8 cellular contexts compared by ENCODE assay signal in the genomic region with DNA sequence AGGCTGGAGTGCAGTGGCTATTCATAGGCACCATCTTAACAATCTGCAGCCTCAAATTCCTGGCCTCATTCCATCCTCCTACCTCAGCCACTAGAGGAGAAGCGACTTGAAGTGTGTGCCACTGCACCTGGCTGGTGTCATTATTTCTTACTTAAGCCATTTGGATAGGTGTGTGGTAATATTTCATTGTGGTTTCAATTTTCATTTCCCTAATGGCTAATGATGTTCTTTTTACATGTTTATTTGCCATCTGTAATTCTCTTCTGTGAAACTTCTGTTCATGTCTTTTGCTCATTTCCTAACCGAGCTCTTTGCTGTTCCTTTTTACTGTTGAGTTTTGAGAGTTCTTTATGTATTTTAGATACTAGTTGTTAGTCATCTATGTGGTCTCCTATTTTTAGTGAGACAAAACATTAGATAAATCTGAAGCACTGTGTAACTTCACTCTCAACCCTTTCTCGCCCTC.
A peak's percentile ranks its signal among the peaks of the same experiment; 100 is the strongest.
DNase-seq lines count a peak whose midpoint lies in the region; ATAC-seq lines count a peak whose summit lies in the region.

No MANE protein-coding gene starts in this region.

- no peak overlapping the region for H3K27ac ChIP-seq in caudate nucleus (ENCODE audit: low read depth, low read length)

- intact Hi-C loops in left ventricle myocardium superior (cut with micrococcal nuclease), result no loop called here
- intact Hi-C loops in cardiac septum (cut with DNase I), result no loop called here
- intact Hi-C loops in left colon (cut with DNase I, micrococcal nuclease), result no loop called here

- no peak for DNase-seq in left ventricle myocardium superior
- no peak for DNase-seq in cardiac septum (ENCODE audit: low spot score)
- peak; percentile 63 for DNase-seq in NCI-H2196 (lab: John Stamatoyannopoulos, UW; ENCODE audit: unreplicated experiment)
- DNase-seq in activated naive CD4-positive, alpha-beta T cell treated with anti-CD3 and anti-CD28 coated beads, Interleukin-2, amount 50 U/mL, for 16 hours, result no peak
- no peak for DNase-seq in mesenteric fat pad (ENCODE audit: low spot score)
- no peak for DNase-seq in caudate nucleus (lab: John Stamatoyannopoulos, UW)
- no peak for DNase-seq in left colon

- ATAC-seq in left ventricle myocardium superior, result peak; percentile 71
- ATAC-seq in HG02763 (IDR thresholded peaks at IDR 0.05; ENCODE audit: unreplicated experiment), result peak; percentile 64
- no peak for ATAC-seq in left colon
